Comparison of ENCODE assay signal across 1 cellular context in the genomic region with DNA sequence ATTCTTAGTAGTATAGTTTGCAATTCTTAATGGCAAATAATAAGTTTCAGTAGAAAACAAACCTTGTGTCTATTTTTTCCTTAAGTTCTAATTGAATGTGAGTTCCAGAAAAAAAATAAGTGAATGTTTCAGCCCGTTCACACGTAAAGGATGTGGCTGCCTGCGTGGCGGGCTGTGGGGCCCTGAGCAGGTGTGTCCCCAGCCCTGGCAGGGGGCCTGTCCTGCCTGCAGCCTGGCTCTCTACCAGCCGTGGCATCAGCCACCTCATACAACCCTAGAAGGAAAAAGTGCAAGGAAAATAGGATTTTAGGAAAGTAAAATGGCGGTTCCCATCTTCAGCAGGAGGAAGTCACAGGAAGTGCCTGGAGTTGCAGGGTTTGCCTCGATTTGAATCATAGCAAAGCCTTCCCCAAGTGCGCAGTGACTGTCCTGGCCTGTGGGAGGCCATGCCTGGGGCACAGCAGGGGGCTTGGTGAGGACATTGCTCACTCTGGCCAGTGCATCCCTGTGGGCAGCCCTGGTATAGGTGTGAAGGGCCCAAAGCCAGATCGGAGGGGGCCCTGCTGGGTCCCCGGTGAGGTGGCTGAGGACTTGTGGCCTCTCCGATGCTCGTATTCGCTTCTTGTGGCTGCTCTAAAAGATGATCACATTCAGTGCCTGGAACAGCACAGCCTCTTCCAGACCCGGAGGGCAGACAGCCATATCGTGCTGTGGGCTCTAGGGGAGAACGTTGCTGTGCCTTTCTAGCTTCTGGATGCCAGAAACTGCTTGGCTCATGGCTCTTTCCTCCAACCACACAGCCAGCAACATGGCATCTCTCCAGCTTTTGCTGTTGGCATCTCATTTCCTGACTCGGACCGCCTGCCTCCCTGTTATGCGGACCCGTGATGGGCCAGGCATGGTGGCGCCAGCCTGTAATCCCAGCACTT.
TF ChIP-seq lines count a peak whose summit lies in the region.

No MANE protein-coding gene starts in this region.

TF ChIP-seq in SK-N-SH treated with all-trans-retinoic acid at 6 μM for 48 hours, 23 proteins besides CTCF, POLR2A, EP300 and RAD21 (continued from another document):
- no peak for TF ChIP-seq BACH2 (CRISPR knock-in tag; IDR thresholded peaks at IDR 0.05; ENCODE audit: borderline replicate concordance)
- TF ChIP-seq ARNTL (CRISPR knock-in tag; IDR thresholded peaks at IDR 0.05; ENCODE audit: borderline replicate concordance, low read depth) = no peak
- no peak for TF ChIP-seq ZFP30 (CRISPR knock-in tag; IDR thresholded peaks at IDR 0.05)
- TF ChIP-seq GLIS3 (CRISPR knock-in tag; IDR thresholded peaks at IDR 0.05) = no peak
TF ChIP-seq in SK-N-SH treated with all-trans-retinoic acid at 6 μM for 48 hours: peak in this region for 0.
